21 cellular contexts compared by ENCODE assay signal in genomic region chr6:168631589-168631988, GRCh38.
"Had no signal": no experiment of that assay in that cellular context is flagged by ENCODE, and none has a peak within 500 bp of the region (broad histone marks: within the 10 kb centered on the region; RNA-seq: fewer than 3 reads in every experiment).

No MANE protein-coding gene starts in this region.

- H3K4me1 ChIP-seq: psoas muscle, suprapubic skin, thyroid gland, upper lobe of right lung, vagina had no signal

- ATAC-seq: heart left ventricle, psoas muscle, sciatic nerve, upper lobe of right lung had no signal

- H3K36me3 ChIP-seq: left ventricle myocardium inferior, neutrophil, suprapubic skin, thyroid gland, upper lobe of right lung, vagina had no signal

- FAIRE-seq: small intestine had no signal

- H3K4me3 ChIP-seq: dorsolateral prefrontal cortex, heart left ventricle, left ventricle myocardium inferior, lung, psoas muscle, suprapubic skin, thyroid gland, upper lobe of right lung, vagina had no signal

- DNase-seq: cortex of kidney; dorsolateral prefrontal cortex; effector CD8-positive, alpha-beta T cell; foreskin melanocyte; heart left ventricle; hippocampal formation; left ventricle myocardium inferior; mesenchymal stem cell; naive B cell; nephron progenitor cell; psoas muscle; small intestine; stimulated activated CD4-positive, alpha-beta T cell treated with anti-CD3 and anti-CD28 coated beads, Interleukin-12 subunit alpha, Interleukin-12 subunit beta, amount 100 ng/mL, for 4 hours; stimulated activated naive CD4-positive, alpha-beta T cell treated with Interleukin-2 at 50 U/mL for 16 hours; thyroid gland; upper lobe of right lung had no signal

- H3K27ac ChIP-seq: dorsolateral prefrontal cortex, heart left ventricle, left ventricle myocardium inferior, neutrophil, psoas muscle, suprapubic skin, thyroid gland, upper lobe of right lung, vagina had no signal

- H3K27me3 ChIP-seq: heart left ventricle, neutrophil, suprapubic skin, thyroid gland, upper lobe of right lung, vagina had no signal

- H3K9me3 ChIP-seq: heart left ventricle, left ventricle myocardium inferior, neutrophil, psoas muscle, suprapubic skin, thyroid gland, upper lobe of right lung, vagina had no signal
